In genomic region chr1:234617135-234617985, GRCh38 we compare ENCODE assay signal across 13 cellular contexts. TPM values are rescaled to one million over a fixed set of nuclear protein-coding genes. Genes with fewer than 3 reads are reported as not detected.
A peak's percentile ranks its signal among the peaks of the same experiment; 100 is the strongest.
DNase-seq lines count a peak whose midpoint lies in the region; ATAC-seq, FAIRE-seq and TF ChIP-seq lines count a peak whose summit lies in the region.
"Had no signal": no experiment of that assay in that cellular context is flagged by ENCODE, and none has a peak within 500 bp of the region (broad histone marks: within the 10 kb centered on the region; RNA-seq: fewer than 3 reads in every experiment).

No MANE protein-coding gene starts in this region.

- peak overlapping the region; percentile 78 for H3K9ac ChIP-seq in astrocyte (ENCODE audit: low read length)
- H3K9ac ChIP-seq: KMS-11 had no signal

- H3K27me3 ChIP-seq in cardiac muscle cell (no peaks in the 10 kb centered on the region), astrocyte (ENCODE audit: insufficient read depth, low read length) (no peaks in the 10 kb centered on the region), left lung (no peaks in the 10 kb centered on the region), upper lobe of right lung (no peaks in the 10 kb centered on the region)

- H3K4me1 Mint-ChIP-seq in astrocyte (ENCODE audit: low read depth, unreplicated experiment) = peaks cover 76% of the 10 kb centered on the region

- ATAC-seq in left cardiac atrium = no peak
- ATAC-seq in left lung = no peak
- ATAC-seq in upper lobe of right lung = no peak
- no peak for ATAC-seq in GM18517 (IDR thresholded peaks at IDR 0.05; ENCODE audit: unreplicated experiment)
- ATAC-seq: stimulated activated effector memory CD8-positive, alpha-beta T cell treated with anti-CD3 and anti-CD28 coated beads, Interleukin-12 subunit alpha, Interleukin-12 subunit beta, amount 100 ng/mL, for 72 hours had no signal

- no peaks in the 10 kb centered on the region for H3K79me2 ChIP-seq in astrocyte (ENCODE audit: insufficient read depth, low read length)

- FAIRE-seq in astrocyte (lab: Jason Lieb, UNC) = no peak
- FAIRE-seq: bronchial epithelial cell had no signal

- no peaks in the 10 kb centered on the region for H3K27me3 Mint-ChIP-seq in astrocyte (ENCODE audit: low read depth, unreplicated experiment)

- peak overlapping the region; percentile 100 for H3K27ac Mint-ChIP-seq in astrocyte (ENCODE audit: unreplicated experiment)
- H3K27ac Mint-ChIP-seq: stimulated activated effector memory CD8-positive, alpha-beta T cell treated with anti-CD3 and anti-CD28 coated beads, Interleukin-12 subunit alpha, Interleukin-12 subunit beta, amount 100 ng/mL, for 72 hours; T-helper 2 cell treated with Interferon-gamma antibody and Interleukin-4, amounts not matched to agents 5 μg/mL and 100 μg/mL, for 36 hours had no signal

- no peaks in the 10 kb centered on the region for H4K20me1 ChIP-seq in astrocyte (ENCODE audit: insufficient read depth, low read length)

- H3K4me3 ChIP-seq in cardiac muscle cell (no peak overlapping the region), astrocyte (ENCODE audit: insufficient read depth, low read depth, low read length) (no peak overlapping the region), left lung (no peak overlapping the region), upper lobe of right lung (no peak overlapping the region)

- H3K9me3 Mint-ChIP-seq in astrocyte (ENCODE audit: unreplicated experiment) = no peaks in the 10 kb centered on the region
- H3K9me3 Mint-ChIP-seq: stimulated activated effector memory CD8-positive, alpha-beta T cell treated with anti-CD3 and anti-CD28 coated beads, Interleukin-12 subunit alpha, Interleukin-12 subunit beta, amount 100 ng/mL, for 72 hours; T-helper 2 cell treated with Interferon-gamma antibody and Interleukin-4, amounts not matched to agents 5 μg/mL and 100 μg/mL, for 36 hours had no signal

- peak overlapping the region; percentile 5 for H3K4me2 ChIP-seq in astrocyte (ENCODE audit: low read length)
- H3K4me2 ChIP-seq: KMS-11 had no signal

- H3K27ac ChIP-seq in cardiac muscle cell (peak overlapping the region; percentile 88), astrocyte (ENCODE audit: low read depth, low read length) (peak overlapping the region; percentile 92), left lung (peak overlapping the region; percentile 39 to 45), upper lobe of right lung (peak overlapping the region; percentile 81)
- H3K27ac ChIP-seq: KMS-11 had no signal

- H3K36me3 ChIP-seq in cardiac muscle cell (no peaks in the 10 kb centered on the region), astrocyte (ENCODE audit: insufficient read depth, low read length) (no peaks in the 10 kb centered on the region), left lung (no peaks in the 10 kb centered on the region), upper lobe of right lung (no peaks in the 10 kb centered on the region)

- H2AFZ ChIP-seq in astrocyte (ENCODE audit: low read depth, low read length) = no peak overlapping the region

- peak overlapping the region; percentile 1 for H3K4me3 Mint-ChIP-seq in astrocyte (ENCODE audit: unreplicated experiment)
- H3K4me3 Mint-ChIP-seq: stimulated activated effector memory CD8-positive, alpha-beta T cell treated with anti-CD3 and anti-CD28 coated beads, Interleukin-12 subunit alpha, Interleukin-12 subunit beta, amount 100 ng/mL, for 72 hours; T-helper 2 cell treated with Interferon-gamma antibody and Interleukin-4, amounts not matched to agents 5 μg/mL and 100 μg/mL, for 36 hours had no signal

- H3K4me1 ChIP-seq in cardiac muscle cell (ENCODE audit: low read depth) = peaks cover 40% of the 10 kb centered on the region
- H3K4me1 ChIP-seq in astrocyte (ENCODE audit: insufficient read depth, low read length) = peaks cover 70% of the 10 kb centered on the region
- peaks cover 11 to 66% of the 10 kb centered on the region in 2 donors for H3K4me1 ChIP-seq in left lung
- H3K4me1 ChIP-seq in upper lobe of right lung = peaks cover 67% of the 10 kb centered on the region

- TF ChIP-seq CTCF in cardiac muscle cell (IDR thresholded peaks at IDR 0.05; ENCODE audit: low read depth, low read length) (peak; percentile 43), astrocyte (IDR thresholded peaks at IDR 0.05; ENCODE audit: insufficient read depth, low read depth, low read length) (peak; percentile 25), left lung (IDR thresholded peaks at IDR 0.05) (no peak), upper lobe of right lung (IDR thresholded peaks at IDR 0.05) (peak; percentile 23)

- intact Hi-C loops in left cardiac atrium (cut with DNase I) (loop anchor here in 1 of 2 donors (10.0 kb wide), 1 partner anchor 297 kb away; no protein-coding TSS in a partner anchor), left lung (cut with DNase I) (no loop called here), upper lobe of right lung (cut with DNase I) (no loop called here), posterior cingulate gyrus (cut with DNase I) (loop anchor here (10.0 kb wide), 1 partner anchor 377 kb away; no protein-coding TSS in a partner anchor)

- DNase-seq in cardiac muscle cell (ENCODE audit: low read depth in 1 of 2, low spot score in 1 of 2) = peak in 1 of 2 donors; percentile 73
- no peak for DNase-seq in left cardiac atrium
- peak; percentile 77 for DNase-seq in astrocyte (ENCODE audit: low read depth)
- no peak for DNase-seq in left lung
- DNase-seq in upper lobe of right lung = no peak
- no peak for DNase-seq in NOMO-1 treated with dmso at 0.1 percent for 144 hours (lab: John Stamatoyannopoulos, UW; ENCODE audit: unreplicated experiment)
- no peak for DNase-seq in posterior cingulate gyrus
- DNase-seq: DMS153 had no signal

- no peaks in the 10 kb centered on the region for H3K9me3 ChIP-seq in cardiac muscle cell (ENCODE audit: low read depth)
- H3K9me3 ChIP-seq in astrocyte (ENCODE audit: insufficient read depth, low read depth, low read length) = no peaks in the 10 kb centered on the region
- H3K9me3 ChIP-seq in left lung = no peaks in the 10 kb centered on the region
- H3K9me3 ChIP-seq in upper lobe of right lung = no peaks in the 10 kb centered on the region

- no peaks in the 10 kb centered on the region for H3K36me3 Mint-ChIP-seq in astrocyte (ENCODE audit: low read depth, unreplicated experiment)
- H3K36me3 Mint-ChIP-seq: stimulated activated effector memory CD8-positive, alpha-beta T cell treated with anti-CD3 and anti-CD28 coated beads, Interleukin-12 subunit alpha, Interleukin-12 subunit beta, amount 100 ng/mL, for 72 hours had no signal

RNA-seq across cellular contexts. Expression of gene IRF2BP2, which starts 7.4 kb away (rescaled TPM):
- total RNA-seq in cardiac muscle cell (84.0 and 113 TPM in 2 replicates), left cardiac atrium (100 to 1,000 TPM in 1 of 2 donors, 10 to 100 TPM in 1; 98.0 to 100 TPM), astrocyte (122 and 126 TPM in 2 replicates), left lung (100 to 1,000 TPM; 114 to 135 TPM), upper lobe of right lung (161 TPM)
- 24.3 and 33.2 TPM in 2 replicates for polyA plus RNA-seq in cardiac muscle cell

Comparison
In these comparisons a context has a peak if more than half of its experiments do, and no peak if none do; other contexts are left out.
1. H3K27ac ChIP-seq: peak in every context shown above with its lines; median percentile 92 in astrocyte; 88 in cardiac muscle cell; 81 in upper lobe of right lung; 42 in left lung.
2. CTCF ChIP-seq: peak in cardiac muscle cell (single experiment), astrocyte (single experiment) and upper lobe of right lung (single experiment); none in left lung (0 of 2).